ENCODE assay signal across 35 cellular contexts in genomic region chrX:12322031-12322430, GRCh38.
"Had no signal": no experiment of that assay in that cellular context is flagged by ENCODE, and none has a peak within 500 bp of the region (broad histone marks: within the 10 kb centered on the region; RNA-seq: fewer than 3 reads in every experiment).

No MANE protein-coding gene starts in this region.

- DNase-seq: Karpas-422, Kasumi-1, MG63, MM.1S, MV-4-11, NCI-H1048, NCI-H1092, NCI-H1092 treated with DMSO at 0.1 percent for 48 hours, NCI-H1105, NCI-H1105 treated with DMSO at 0.1 percent for 48 hours, NCI-H1417, NCI-H1417 treated with DMSO at 0.1 percent for 48 hours, NCI-H1436, NCI-H1436 treated with DMSO at 0.1 percent for 48 hours, NCI-H146, NCI-H1694, NCI-H1694 treated with DMSO at 0.1 percent for 48 hours, NCI-H187, NCI-H187 treated with DMSO at 0.1 percent for 48 hours, NCI-H1930, NCI-H2029, NCI-H2029 treated with DMSO at 0.1 percent for 48 hours, NCI-H2081, NCI-H2081 treated with DMSO at 0.1 percent for 48 hours, NCI-H2107, NCI-H2171, NCI-H2171 treated with DMSO at 0.1 percent for 48 hours, NCI-H2227 treated with DMSO at 0.1 percent for 48 hours, NCI-H226, NCI-H345, NCI-H446, NCI-H446 treated with DMSO at 0.1 percent for 48 hours, NCI-H510A, NCI-H510A treated with DMSO at 0.1 percent for 48 hours, NCI-H524 had no signal

- H3K9me3 ChIP-seq: MG63 had no signal

- H3K4me3 ChIP-seq: MG63 had no signal

- H3K27me3 ChIP-seq: MG63 had no signal

- H3K36me3 ChIP-seq: MG63 had no signal
